Comparison of ENCODE assay signal across 23 cellular contexts in the genomic region with DNA sequence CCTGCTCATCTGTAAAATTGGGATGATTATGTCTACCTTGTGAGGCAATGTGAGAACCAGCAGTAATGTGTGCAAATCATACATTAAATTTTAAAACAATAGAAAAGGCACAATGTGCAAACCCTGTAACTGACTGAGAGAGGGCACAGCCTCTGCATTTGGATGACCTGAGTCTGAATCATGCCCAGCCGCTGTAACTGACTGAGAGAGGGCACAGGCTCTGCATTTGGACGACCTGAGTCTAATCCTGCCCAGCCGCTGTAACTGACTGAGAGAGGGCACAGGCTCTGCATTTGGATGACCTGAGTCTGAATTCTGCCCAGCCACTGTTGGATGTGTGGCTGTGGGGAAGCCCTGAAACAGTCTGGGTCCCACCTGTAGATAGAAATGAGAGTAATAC.
"Had no signal": no experiment of that assay in that cellular context is flagged by ENCODE, and none has a peak within 500 bp of the region (broad histone marks: within the 10 kb centered on the region; RNA-seq: fewer than 3 reads in every experiment).

No MANE protein-coding gene starts in this region.

- H3K36me3 ChIP-seq: heart right ventricle, lower lobe of right lung, neural progenitor cell, ovary, suprapubic skin, thoracic aorta, tibial artery, uterus had no signal

- H3K4me2 ChIP-seq: hepatocyte, neural progenitor cell had no signal

- ATAC-seq: heart right ventricle; lower lobe of right lung; natural killer cell; right cardiac atrium; sciatic nerve; stimulated activated effector memory CD8-positive, alpha-beta T cell treated with anti-CD3 and anti-CD28 coated beads, Interleukin-12 subunit alpha, Interleukin-12 subunit beta, amount 100 ng/mL, for 72 hours had no signal

- H3K9ac ChIP-seq: neural progenitor cell had no signal

- H3K27me3 ChIP-seq: neural progenitor cell, ovary, uterus had no signal

- H3K4me3 ChIP-seq: heart right ventricle, hepatocyte, lower lobe of right lung, neural progenitor cell, ovary, skin epidermis, suprapubic skin, thoracic aorta, tibial artery, uterus had no signal

- H2AFZ ChIP-seq: hepatocyte, neural progenitor cell had no signal

- DNase-seq: heart right ventricle; islet precursor cell; lower lobe of right lung; mammary epithelial cell; mesendoderm; naive B cell; natural killer cell; nephron progenitor cell; ovary; right cardiac atrium; stimulated activated CD4-positive, alpha-beta T cell treated with anti-CD3 and anti-CD28 coated beads, Interleukin-12 subunit alpha, Interleukin-12 subunit beta, amount 100 ng/mL, for 4 hours; stimulated activated CD4-positive, alpha-beta T cell treated with anti-CD3 and anti-CD28 coated beads, Interleukin-15, amount 100 ng/mL, for 24 hours; stimulated activated CD4-positive, alpha-beta T cell treated with anti-CD3 and anti-CD28 coated beads, Interleukin-4, amount 100 ng/mL, for 24 hours; stimulated activated naive CD4-positive, alpha-beta T cell; tibial artery; uterus had no signal

- H3K27ac ChIP-seq: heart right ventricle, hepatocyte, lower lobe of right lung, neural progenitor cell, ovary, skin epidermis, suprapubic skin, thoracic aorta, tibial artery, uterus had no signal

- H3K9me3 ChIP-seq: heart right ventricle, lower lobe of right lung, ovary, suprapubic skin, thoracic aorta, uterus had no signal

- H3K4me1 ChIP-seq: heart right ventricle, lower lobe of right lung, neural progenitor cell, suprapubic skin, tibial artery, uterus had no signal
